ENCODE assay signal across 31 cellular contexts in the genomic region with DNA sequence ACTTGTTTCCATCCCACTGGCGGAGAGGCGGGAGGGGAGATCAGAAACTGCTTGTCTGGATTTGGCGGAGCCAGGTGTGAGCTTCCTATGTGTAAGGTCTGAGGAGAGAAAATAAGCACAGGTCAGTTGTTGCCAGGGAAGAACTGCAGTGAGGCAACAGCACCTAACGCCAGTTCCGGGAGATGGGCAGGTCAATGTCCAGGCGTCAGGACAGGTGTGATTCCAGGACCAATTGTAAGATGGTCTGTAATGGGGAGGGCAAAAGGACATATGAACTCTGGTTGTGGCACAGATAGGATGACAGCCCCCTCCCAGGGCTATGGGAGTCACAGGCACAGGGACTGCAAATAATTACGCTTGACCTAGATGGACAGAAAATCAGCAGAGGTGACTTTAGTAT. TPM values are rescaled to one million over a fixed set of nuclear protein-coding genes. Genes with fewer than 3 reads are reported as not detected.
A peak's percentile ranks its signal among the peaks of the same experiment; 100 is the strongest.
DNase-seq lines count a peak whose midpoint lies in the region; ATAC-seq and TF ChIP-seq lines count a peak whose summit lies in the region.
"Had no signal": no experiment of that assay in that cellular context is flagged by ENCODE, and none has a peak within 500 bp of the region (broad histone marks: within the 10 kb centered on the region; RNA-seq: fewer than 3 reads in every experiment).

No MANE protein-coding gene starts in this region.

- H3K79me1 ChIP-seq in neuronal stem cell (ENCODE audit: low read depth, low read length) = no peaks in the 10 kb centered on the region

- no peak overlapping the region for H2BK120ac ChIP-seq in neuronal stem cell (ENCODE audit: low read depth, low read length)

- H3K4me1 Mint-ChIP-seq in activated T-helper 17 cell treated with anti-CD3 and anti-CD28 coated beads, Interleukin-2, amount 50 U/mL, for 72 hours = peaks cover 7% of the 10 kb centered on the region
- H3K4me1 Mint-ChIP-seq in activated CD4-positive, alpha-beta memory T cell treated with anti-CD3 and anti-CD28 coated beads, Interleukin-2, amount 10 ng/mL, durations not matched to agents 7 days and 5 days = peaks cover 18% of the 10 kb centered on the region

- POLR2A ChIA-PET in activated CD4-positive, alpha-beta memory T cell treated with anti-CD3 and anti-CD28 coated beads, Interleukin-2, amount 10 ng/mL, durations not matched to agents 7 days and 5 days (lab: Charles Lee) = no interaction called here

- no peak overlapping the region for H3K4ac ChIP-seq in neuronal stem cell (ENCODE audit: low read length)

- H2BK15ac ChIP-seq in neuronal stem cell (ENCODE audit: low read length) = no peak overlapping the region

- 92% methylated on average over 7 of the region's 7 CpGs for WGBS in esophagus muscularis mucosa
- WGBS in neuronal stem cell (ENCODE audit: extremely low coverage in 2 of 2, insufficient read length in 2 of 2, insufficient replicate concordance in 1 of 2), 2 donors = no CpG with 5 or more reads among the region's 7 CpGs
- WGBS in transverse colon (ENCODE audit: low coverage in 1 of 2), 2 donors = 95 to 100% methylated on average over 2 to 7 of the region's 7 CpGs

- no peaks in the 10 kb centered on the region for H3K9me3 ChIP-seq in esophagus muscularis mucosa
- H3K9me3 ChIP-seq in neuronal stem cell (replicated peaks in 1 of 2; ENCODE audit: control insufficient read depth in 2 of 2, insufficient read depth in 1 of 2, low read depth in 1 of 2, low read length in 2 of 2) = no peaks in the 10 kb centered on the region
- no peaks in the 10 kb centered on the region for H3K9me3 ChIP-seq in transverse colon
- H3K9me3 ChIP-seq: adrenal gland, psoas muscle, uterus had no signal

- no peak overlapping the region for H3K18ac ChIP-seq in neuronal stem cell (ENCODE audit: low read length)

- H2BK5ac ChIP-seq in neuronal stem cell (ENCODE audit: low read length) = no peak overlapping the region

- ATAC-seq in activated T-helper 17 cell treated with anti-CD3 and anti-CD28 coated beads, Interleukin-2, amount 50 U/mL, for 72 hours (replicated peaks) = no peak
- no peak for ATAC-seq in GM18858 (IDR thresholded peaks at IDR 0.05; ENCODE audit: unreplicated experiment)
- ATAC-seq in HG03520 (IDR thresholded peaks at IDR 0.05; ENCODE audit: unreplicated experiment) = no peak
- ATAC-seq: activated CD8-positive, alpha-beta memory T cell treated with anti-CD3 and anti-CD28 coated beads, Interleukin-2, amount 10 ng/mL, durations not matched to agents 7 days and 5 days; activated T-cell treated with anti-CD3 and anti-CD28 coated beads, Interleukin-2, amount 50 U/mL, for 72 hours; GM12878; psoas muscle had no signal

- no peak for DNase-seq in esophagus muscularis mucosa (ENCODE audit: extremely low spot score)
- no peak for DNase-seq in neuronal stem cell (ENCODE audit: low spot score)
- no peak for DNase-seq in transverse colon
- DNase-seq in activated CD4-positive, alpha-beta memory T cell treated with anti-CD3 and anti-CD28 coated beads, Interleukin-2, amount 10 ng/mL, durations not matched to agents 7 days and 5 days = no peak
- DNase-seq: activated CD4-positive, alpha-beta T cell treated with anti-CD3 and anti-CD28 coated beads, Interleukin-2, amount 10 ng/mL, durations not matched to agents 7 days and 5 days; activated CD8-positive, alpha-beta memory T cell treated with anti-CD3 and anti-CD28 coated beads, Interleukin-2, amount 10 ng/mL, durations not matched to agents 7 days and 5 days; activated naive CD4-positive, alpha-beta T cell treated with anti-CD3 and anti-CD28 coated beads for 36 hours; activated T-cell treated with anti-CD3 and anti-CD28 coated beads, Interleukin-2, amount 50 U/mL, for 72 hours; brain microvascular endothelial cell; effector memory CD4-positive, alpha-beta T cell; GOT3; NCI-H1092 treated with DMSO at 0.1 percent for 48 hours; NCI-H1930; NCI-H524 treated with DMSO at 0.1 percent for 48 hours; PC-9; psoas muscle; SHP77; stimulated activated CD4-positive, alpha-beta T cell treated with anti-CD3 and anti-CD28 coated beads, Interleukin-1b, Interleukin-23, amount 100 ng/mL, for 48 hours; substantia nigra; T-helper 9 cell; uterus; WERI-Rb-1 had no signal

- no peak overlapping the region for H4K8ac ChIP-seq in neuronal stem cell (ENCODE audit: low read depth, low read length)

- H3K9me3 Mint-ChIP-seq in activated T-helper 17 cell treated with anti-CD3 and anti-CD28 coated beads, Interleukin-2, amount 50 U/mL, for 72 hours = no peaks in the 10 kb centered on the region
- H3K9me3 Mint-ChIP-seq in activated CD4-positive, alpha-beta memory T cell treated with anti-CD3 and anti-CD28 coated beads, Interleukin-2, amount 10 ng/mL, durations not matched to agents 7 days and 5 days = no peaks in the 10 kb centered on the region
- H3K9me3 Mint-ChIP-seq: activated CD4-positive, alpha-beta T cell treated with anti-CD3 and anti-CD28 coated beads, Interleukin-2, amount 10 ng/mL, durations not matched to agents 7 days and 5 days; activated naive CD4-positive, alpha-beta T cell treated with anti-CD3 and anti-CD28 coated beads for 36 hours; activated T-cell treated with anti-CD3 and anti-CD28 coated beads, Interleukin-2, amount 50 U/mL, for 72 hours; IgD-negative memory B cell had no signal

- H3K4me2 ChIP-seq in neuronal stem cell (ENCODE audit: insufficient read depth, low read length, poor library complexity, severe bottlenecking) = no peak overlapping the region
- H3K4me2 ChIP-seq: PC-9 had no signal

- CTCF ChIA-PET in activated CD4-positive, alpha-beta memory T cell treated with anti-CD3 and anti-CD28 coated beads, Interleukin-2, amount 10 ng/mL, durations not matched to agents 7 days and 5 days (lab: Charles Lee) = no interaction called here

- no peaks in the 10 kb centered on the region for H3K27me3 Mint-ChIP-seq in activated T-helper 17 cell treated with anti-CD3 and anti-CD28 coated beads, Interleukin-2, amount 50 U/mL, for 72 hours
- H3K27me3 Mint-ChIP-seq in activated CD4-positive, alpha-beta memory T cell treated with anti-CD3 and anti-CD28 coated beads, Interleukin-2, amount 10 ng/mL, durations not matched to agents 7 days and 5 days = no peaks in the 10 kb centered on the region
- H3K27me3 Mint-ChIP-seq: activated CD4-positive, alpha-beta T cell treated with anti-CD3 and anti-CD28 coated beads, Interleukin-2, amount 10 ng/mL, durations not matched to agents 7 days and 5 days; activated CD8-positive, alpha-beta memory T cell treated with anti-CD3 and anti-CD28 coated beads, Interleukin-2, amount 10 ng/mL, durations not matched to agents 7 days and 5 days; IgD-negative memory B cell had no signal

- in situ Hi-C loops in transverse colon (cut with MboI; ENCODE audit: low pct_ligation_motif_present in 1 of 4, low pct_unique_long_range_greater_than_20kb in 1 of 4, low sequenced_read_pairs in 3 of 4) = no loop called here

- no peak overlapping the region for H2BK12ac ChIP-seq in neuronal stem cell (ENCODE audit: low read length)

- TF ChIP-seq EP300 in esophagus muscularis mucosa (IDR thresholded peaks at IDR 0.05) (no peak), transverse colon (IDR thresholded peaks at IDR 0.05; ENCODE audit: low read depth) (no peak)

- H3K4me3 ChIP-seq in esophagus muscularis mucosa = no peak overlapping the region
- no peak overlapping the region for H3K4me3 ChIP-seq in neuronal stem cell (ENCODE audit: low read length in 2 of 2)
- no peak overlapping the region for H3K4me3 ChIP-seq in transverse colon
- H3K4me3 ChIP-seq: adrenal gland, GM12878, lung, PC-9, psoas muscle, uterus had no signal

- H2AFZ ChIP-seq in neuronal stem cell (ENCODE audit: low read length) = no peak overlapping the region
- H2AFZ ChIP-seq: PC-9 had no signal

- intact Hi-C loops in esophagus muscularis mucosa (cut with DNase I) = loop anchor here (5.0 kb wide), 1 partner anchor 76 kb away; no protein-coding TSS in a partner anchor
- intact Hi-C loops in transverse colon (cut with DNase I; ENCODE audit: low total_unique reads) = no loop called here

- peak overlapping the region; percentile 5 for H3K27ac Mint-ChIP-seq in activated T-helper 17 cell treated with anti-CD3 and anti-CD28 coated beads, Interleukin-2, amount 50 U/mL, for 72 hours
- H3K27ac Mint-ChIP-seq in activated CD4-positive, alpha-beta memory T cell treated with anti-CD3 and anti-CD28 coated beads, Interleukin-2, amount 10 ng/mL, durations not matched to agents 7 days and 5 days = no peak overlapping the region
- H3K27ac Mint-ChIP-seq: activated CD4-positive, alpha-beta T cell treated with anti-CD3 and anti-CD28 coated beads, Interleukin-2, amount 10 ng/mL, durations not matched to agents 7 days and 5 days; activated CD8-positive, alpha-beta memory T cell treated with anti-CD3 and anti-CD28 coated beads, Interleukin-2, amount 10 ng/mL, durations not matched to agents 7 days and 5 days; activated naive CD4-positive, alpha-beta T cell treated with anti-CD3 and anti-CD28 coated beads for 36 hours; activated T-cell treated with anti-CD3 and anti-CD28 coated beads, Interleukin-2, amount 50 U/mL, for 72 hours; IgD-negative memory B cell had no signal

- no peak for TF ChIP-seq POLR2A in esophagus muscularis mucosa (IDR thresholded peaks at IDR 0.05; ENCODE audit: low read depth)
- no peak for TF ChIP-seq POLR2A in transverse colon (IDR thresholded peaks at IDR 0.05)

- peak overlapping the region; percentile 57 for H3K14ac ChIP-seq in neuronal stem cell (ENCODE audit: low read length)

- no peak overlapping the region for H3K23ac ChIP-seq in neuronal stem cell (ENCODE audit: low read depth, low read length, poor library complexity)

- H4K91ac ChIP-seq in neuronal stem cell (ENCODE audit: low read depth, low read length, poor library complexity) = no peak overlapping the region

- H3K27me3 ChIP-seq in esophagus muscularis mucosa (no peaks in the 10 kb centered on the region), neuronal stem cell (ENCODE audit: control insufficient read depth in 3 of 3, insufficient read depth in 3 of 3, low read depth in 1 of 3, low read length in 3 of 3) (no peaks in the 10 kb centered on the region), transverse colon (no peaks in the 10 kb centered on the region)
- H3K27me3 ChIP-seq: adrenal gland, brain microvascular endothelial cell, uterus had no signal

- no peak overlapping the region for H2AK5ac ChIP-seq in neuronal stem cell (ENCODE audit: low read depth, low read length)

- H3K4me1 ChIP-seq in esophagus muscularis mucosa (peaks cover 43 to 60% (median 58%) of the 10 kb centered on the region in 4 donors), neuronal stem cell (ENCODE audit: control insufficient read depth in 2 of 2, insufficient read depth in 1 of 2, low read depth in 1 of 2, low read length in 2 of 2) (peaks cover 14% of the 10 kb centered on the region in 2 donors), transverse colon (peaks cover 17 to 47% (median 44%) of the 10 kb centered on the region in 4 donors)

- H3K27ac ChIP-seq in esophagus muscularis mucosa (replicated peaks in 1 of 4) = peak overlapping the region; percentile 25 to 63 (median 51)
- no peak overlapping the region for H3K27ac ChIP-seq in neuronal stem cell (replicated peaks; ENCODE audit: low read length)
- H3K27ac ChIP-seq in transverse colon = peak overlapping the region; percentile 89 to 97 (median 94)
- H3K27ac ChIP-seq: brain microvascular endothelial cell, PC-9, psoas muscle, uterus, WERI-Rb-1 had no signal

- H3K9ac ChIP-seq in neuronal stem cell (ENCODE audit: low read depth, low read length, poor library complexity) = no peak overlapping the region

- no peak overlapping the region for H3K4me3 Mint-ChIP-seq in activated T-helper 17 cell treated with anti-CD3 and anti-CD28 coated beads, Interleukin-2, amount 50 U/mL, for 72 hours
- H3K4me3 Mint-ChIP-seq in activated CD4-positive, alpha-beta memory T cell treated with anti-CD3 and anti-CD28 coated beads, Interleukin-2, amount 10 ng/mL, durations not matched to agents 7 days and 5 days = no peak overlapping the region
- H3K4me3 Mint-ChIP-seq: activated CD4-positive, alpha-beta T cell treated with anti-CD3 and anti-CD28 coated beads, Interleukin-2, amount 10 ng/mL, durations not matched to agents 7 days and 5 days; activated CD8-positive, alpha-beta memory T cell treated with anti-CD3 and anti-CD28 coated beads, Interleukin-2, amount 10 ng/mL, durations not matched to agents 7 days and 5 days; activated naive CD4-positive, alpha-beta T cell treated with anti-CD3 and anti-CD28 coated beads for 36 hours; activated T-cell treated with anti-CD3 and anti-CD28 coated beads, Interleukin-2, amount 50 U/mL, for 72 hours; IgD-negative memory B cell had no signal

- TF ChIP-seq CTCF in esophagus muscularis mucosa (IDR thresholded peaks at IDR 0.05) (no peak), transverse colon (IDR thresholded peaks at IDR 0.05) (no peak)

- peaks cover 16% of the 10 kb centered on the region for H3K36me3 Mint-ChIP-seq in activated T-helper 17 cell treated with anti-CD3 and anti-CD28 coated beads, Interleukin-2, amount 50 U/mL, for 72 hours (ENCODE audit: low read depth)
- no peaks in the 10 kb centered on the region for H3K36me3 Mint-ChIP-seq in activated CD4-positive, alpha-beta memory T cell treated with anti-CD3 and anti-CD28 coated beads, Interleukin-2, amount 10 ng/mL, durations not matched to agents 7 days and 5 days (ENCODE audit: low read depth)
- H3K36me3 Mint-ChIP-seq: activated CD8-positive, alpha-beta memory T cell treated with anti-CD3 and anti-CD28 coated beads, Interleukin-2, amount 10 ng/mL, durations not matched to agents 7 days and 5 days had no signal

- peaks cover 7 to 69% (median 49%) of the 10 kb centered on the region in 4 donors for H3K36me3 ChIP-seq in esophagus muscularis mucosa
- peaks cover 0 to 45% of the 10 kb centered on the region in 2 donors for H3K36me3 ChIP-seq in neuronal stem cell (replicated peaks in 1 of 2; ENCODE audit: control insufficient read depth in 2 of 2, insufficient read depth in 2 of 2, low read length in 2 of 2)
- H3K36me3 ChIP-seq in transverse colon = peaks cover 0 to 14% (median 2%) of the 10 kb centered on the region in 4 donors
- H3K36me3 ChIP-seq: uterus had no signal

RNA-seq across cellular contexts. Expression of gene KCNE1, which starts 9.6 kb away (rescaled TPM):
- under 1 TPM in 1 of 2 donors, not detected in 1; 0.15 TPM for total RNA-seq in activated T-helper 17 cell treated with anti-CD3 and anti-CD28 coated beads, Interleukin-2, amount 50 U/mL, for 72 hours
- total RNA-seq in esophagus muscularis mucosa (1 to 10 TPM; 1.5 to 2.9 (median 2.2) TPM), transverse colon (1 to 10 TPM in 3 of 4 donors, not detected in 1; 1.5 to 2.6 (median 2.4) TPM)
- 0.04 TPM for polyA plus RNA-seq in neuronal stem cell (2013, experiment 1 of 2)
- 0.06 TPM for polyA plus RNA-seq in neuronal stem cell (2013, experiment 2 of 2)
- total RNA-seq in activated CD4-positive, alpha-beta memory T cell treated with anti-CD3 and anti-CD28 coated beads, Interleukin-2, amount 10 ng/mL, durations not matched to agents 7 days and 5 days = under 1 TPM in 1 of 2 experiments, not detected in 1; 0.40 TPM
- total RNA-seq: activated naive CD4-positive, alpha-beta T cell treated with anti-CD3 and anti-CD28 coated beads for 36 hours; epithelial cell of proximal tubule; kidney epithelial cell had no signal
- polyA plus RNA-seq: IgD-negative memory B cell had no signal
